1 cellular context compared by ENCODE assay signal in the genomic region with DNA sequence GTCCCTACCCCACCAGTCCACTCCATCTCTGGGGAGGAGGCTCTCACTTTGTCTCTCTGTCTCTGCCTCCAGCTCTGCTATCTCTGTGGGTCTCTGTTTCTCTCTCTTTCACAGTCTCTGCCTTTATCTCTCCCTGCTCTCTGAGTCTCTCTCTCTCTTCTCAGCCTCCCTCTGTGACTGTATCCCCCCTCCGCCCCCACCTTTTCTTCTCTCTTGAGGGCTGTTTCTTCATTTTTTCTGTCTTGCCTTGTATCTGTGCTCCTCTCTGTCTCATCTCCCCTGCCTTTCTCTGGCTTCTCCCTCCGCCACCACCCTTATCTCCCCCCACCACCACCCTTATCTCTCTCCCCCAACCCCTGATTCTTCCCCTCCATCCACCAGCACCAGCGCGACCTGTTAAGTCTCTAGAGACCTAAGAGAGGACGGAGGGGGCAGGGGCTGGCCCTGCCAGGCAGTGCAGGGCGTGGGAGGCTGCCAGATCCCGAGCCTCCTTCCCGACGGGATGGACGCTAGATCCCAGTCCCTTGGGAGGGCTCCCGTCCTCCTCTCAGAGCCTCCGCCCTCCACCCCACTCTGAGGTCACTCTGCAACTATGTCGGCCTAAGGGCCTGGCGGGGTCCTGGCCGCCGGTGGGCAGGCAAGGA.
TF ChIP-seq lines count a peak whose summit lies in the region.

No MANE protein-coding gene starts in this region.

TF ChIP-seq in H1, 55 proteins besides CTCF, POLR2A, EP300 and RAD21:
- TF ChIP-seq EZH2 (IDR thresholded peaks at IDR 0.05; ENCODE audit: low read depth, low read length, severe bottlenecking) (no peak), TCF12 (IDR thresholded peaks at IDR 0.05; ENCODE audit: low read depth, low read length) (no peak)
